ENCODE assay signal across 1 cellular context in the genomic region with DNA sequence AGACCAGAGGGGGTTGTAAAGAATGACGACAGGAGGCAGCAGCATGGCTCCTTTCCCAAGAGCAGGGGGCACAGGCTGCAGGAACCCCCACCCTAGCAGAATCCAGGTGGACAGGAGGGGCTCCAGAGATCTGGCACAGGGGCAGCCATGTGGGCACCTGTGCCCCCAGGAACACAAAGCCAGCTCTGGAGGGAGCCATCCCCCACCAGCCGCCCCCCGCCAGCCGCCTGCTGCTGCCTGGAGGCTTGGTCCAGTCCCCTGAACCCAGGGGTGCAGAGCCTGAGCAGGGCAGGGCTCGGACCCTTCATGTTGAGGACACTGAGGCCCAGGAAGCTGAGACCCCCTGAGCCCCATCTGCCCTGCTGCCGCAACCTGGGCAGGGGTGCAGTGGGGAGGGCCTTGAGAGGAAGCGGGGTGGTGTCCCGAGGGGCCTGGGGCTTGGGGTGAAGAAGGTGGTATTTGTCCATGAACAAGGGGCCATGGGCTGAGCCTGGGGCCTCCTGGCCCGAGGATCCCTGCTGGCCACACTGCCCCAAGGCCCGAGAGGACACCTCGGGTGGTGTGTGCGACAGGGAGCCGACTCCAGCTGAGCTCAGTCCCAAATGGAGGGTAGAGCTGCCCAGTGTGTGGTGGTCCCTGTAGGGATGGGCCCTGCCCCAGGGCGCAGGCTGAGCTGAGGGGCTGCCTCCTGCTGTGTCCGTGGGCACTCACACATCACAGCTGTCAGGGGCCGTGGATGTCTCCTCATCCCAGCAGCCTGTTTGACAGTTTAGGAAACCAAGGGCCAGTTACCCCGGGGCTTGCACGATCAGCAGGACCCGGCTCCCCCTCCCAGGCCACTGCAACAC.
TF ChIP-seq lines count a peak whose summit lies in the region.

No MANE protein-coding gene starts in this region.

TF ChIP-seq in H1, 55 proteins besides CTCF, POLR2A, EP300 and RAD21:
- no peak for TF ChIP-seq E2F6 (IDR thresholded peaks at IDR 0.05)
- TF ChIP-seq TAF7 (optimal IDR thresholded peaks at IDR 0.05; ENCODE audit: borderline replicate concordance, low read depth, low read length), result no peak
- no peak for TF ChIP-seq TAF1 (IDR thresholded peaks at IDR 0.05; ENCODE audit: low read depth, low read length)
- no peak for TF ChIP-seq CHD2 (IDR thresholded peaks at IDR 0.05; ENCODE audit: low read length)
- no peak for TF ChIP-seq TCF12 (IDR thresholded peaks at IDR 0.05; ENCODE audit: low read depth, low read length)
- TF ChIP-seq EZH2 (IDR thresholded peaks at IDR 0.05; ENCODE audit: low read depth, low read length, severe bottlenecking), result no peak
- TF ChIP-seq CREB1 (IDR thresholded peaks at IDR 0.05), result no peak
- TF ChIP-seq, protein P1, sequence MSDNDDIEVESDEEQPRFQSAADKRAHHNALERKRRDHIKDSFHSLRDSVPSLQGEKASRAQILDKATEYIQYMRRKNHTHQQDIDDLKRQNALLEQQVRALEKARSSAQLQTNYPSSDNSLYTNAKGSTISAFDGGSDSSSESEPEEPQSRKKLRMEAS (IDR thresholded peaks at IDR 0.05), result no peak
- no peak for TF ChIP-seq GTF2F1 (IDR thresholded peaks at IDR 0.05; ENCODE audit: borderline replicate concordance, low read depth, low read length)
- TF ChIP-seq RBBP5 (IDR thresholded peaks at IDR 0.05; ENCODE audit: borderline replicate concordance, low read depth, low read length), result no peak
- TF ChIP-seq MAFK (IDR thresholded peaks at IDR 0.05; ENCODE audit: low read depth, low read length), result no peak
- no peak for TF ChIP-seq CHD1 (IDR thresholded peaks at IDR 0.05; ENCODE audit: low read depth, low read length)
- TF ChIP-seq KDM1A (IDR thresholded peaks at IDR 0.05; ENCODE audit: borderline replicate concordance, low read length), result no peak
- no peak for TF ChIP-seq FOSL1 (IDR thresholded peaks at IDR 0.05; ENCODE audit: insufficient read depth, low read depth, low read length)
- no peak for TF ChIP-seq USF2 (IDR thresholded peaks at IDR 0.05; ENCODE audit: low read length)
- no peak for TF ChIP-seq NRF1 (IDR thresholded peaks at IDR 0.05; ENCODE audit: low read depth, low read length)
TF ChIP-seq in H1: peak in this region for 0.
